Comparison of ENCODE assay signal across 22 cellular contexts in genomic region chr5:141740885-141741284, GRCh38. TPM values are rescaled to one million over a fixed set of nuclear protein-coding genes. Genes with fewer than 3 reads are reported as not detected.
DNase-seq lines count a peak whose midpoint lies in the region; ATAC-seq and TF ChIP-seq lines count a peak whose summit lies in the region.
"Had no signal": no experiment of that assay in that cellular context is flagged by ENCODE, and none has a peak within 500 bp of the region (broad histone marks: within the 10 kb centered on the region; RNA-seq: fewer than 3 reads in every experiment).

No MANE protein-coding gene starts in this region.

- H3K9me3 ChIP-seq in endodermal cell (ENCODE audit: control insufficient read depth, low read length) (no peaks in the 10 kb centered on the region), neuronal stem cell (replicated peaks in 1 of 2; ENCODE audit: control insufficient read depth in 2 of 2, insufficient read depth in 1 of 2, low read depth in 1 of 2, low read length in 2 of 2) (no peaks in the 10 kb centered on the region)
- no peaks in the 10 kb centered on the region for H3K9me3 ChIP-seq in CD4-positive, alpha-beta T cell (ENCODE audit: control insufficient read depth, low read length)
- H3K9me3 ChIP-seq: BLaER1 had no signal

- H3K9me3 Mint-ChIP-seq in endodermal cell = no peaks in the 10 kb centered on the region
- no peaks in the 10 kb centered on the region for H3K9me3 Mint-ChIP-seq in CD4-positive, alpha-beta T cell
- H3K9me3 Mint-ChIP-seq: CD8-positive, alpha-beta memory T cell had no signal

- WGBS in endodermal cell (ENCODE audit: insufficient coverage in 1 of 2, insufficient read length in 1 of 2), 2 experiments = 68 to 83% methylated on average over 5 to 6 of the region's 6 CpGs
- WGBS in neuronal stem cell (ENCODE audit: extremely low coverage in 2 of 2, insufficient read length in 2 of 2, insufficient replicate concordance in 1 of 2), 2 donors = no CpG with 5 or more reads among the region's 6 CpGs

- no peak for TF ChIP-seq CTCF in endodermal cell (conservative IDR thresholded peaks at IDR 0.05)
- TF ChIP-seq CTCF in CD4-positive, alpha-beta T cell (IDR thresholded peaks at IDR 0.05) = no peak

- peak; percentile 14 for DNase-seq in NCI-H146 (lab: John Stamatoyannopoulos, UW)
- no peak for DNase-seq in NCI-H146 treated with DMSO at 0.1 percent for 48 hours (lab: John Stamatoyannopoulos, UW; ENCODE audit: unreplicated experiment)
- peak; percentile 25 for DNase-seq in OCI-M1 (lab: John Stamatoyannopoulos, UW)
- peak; percentile 23 for DNase-seq in endodermal cell
- DNase-seq in neuronal stem cell (ENCODE audit: low spot score) = peak; percentile 53
- no peak for DNase-seq in CD4-positive, alpha-beta T cell
- DNase-seq in SW480 (ENCODE audit: low spot score) = no peak
- DNase-seq in NCI-H526 (lab: John Stamatoyannopoulos, UW) = no peak
- DNase-seq: CD4-positive, CD25-positive, alpha-beta regulatory T cell; CD8-positive, alpha-beta memory T cell; DMS 273 treated with DMSO at 0.1 percent for 48 hours; DMS79; EL; GDM1; GM23248; H7 had no signal

- H2AK5ac ChIP-seq in neuronal stem cell (ENCODE audit: low read depth, low read length) = no peak overlapping the region

- no peak overlapping the region for H3K4me3 ChIP-seq in endodermal cell (ENCODE audit: low read length)
- no peak overlapping the region for H3K4me3 ChIP-seq in neuronal stem cell (ENCODE audit: low read length in 2 of 2)
- H3K4me3 ChIP-seq: BLaER1, GM12878, GM23248 had no signal

- no peak overlapping the region for H4K8ac ChIP-seq in neuronal stem cell (ENCODE audit: low read depth, low read length)

- H2BK120ac ChIP-seq in neuronal stem cell (ENCODE audit: low read depth, low read length) = no peak overlapping the region

- H2AFZ ChIP-seq in neuronal stem cell (ENCODE audit: low read length) = no peak overlapping the region
- H2AFZ ChIP-seq: GM23248 had no signal

- no peak overlapping the region for H2BK12ac ChIP-seq in neuronal stem cell (ENCODE audit: low read length)

- no peaks in the 10 kb centered on the region for H3K27me3 ChIP-seq in endodermal cell (ENCODE audit: control insufficient read depth, insufficient read depth, low read length, poor library complexity, severe bottlenecking)
- H3K27me3 ChIP-seq in neuronal stem cell (ENCODE audit: control insufficient read depth in 3 of 3, insufficient read depth in 3 of 3, low read depth in 1 of 3, low read length in 3 of 3) = peaks cover 0 to 36% (median 0%) of the 10 kb centered on the region in 3 experiments
- H3K27me3 ChIP-seq in CD4-positive, alpha-beta T cell (ENCODE audit: control insufficient read depth, insufficient read depth, low read length) = peaks cover 28% of the 10 kb centered on the region
- H3K27me3 ChIP-seq: BLaER1 had no signal

- no peak overlapping the region for H3K27ac Mint-ChIP-seq in endodermal cell
- no peak overlapping the region for H3K27ac Mint-ChIP-seq in CD4-positive, alpha-beta T cell
- H3K27ac Mint-ChIP-seq: B cell; CD4-positive, CD25-positive, alpha-beta regulatory T cell had no signal

- ATAC-seq in CD4-positive, alpha-beta T cell (ENCODE audit: poor library complexity) = no peak
- ATAC-seq: GM12878, HCT116 had no signal

- no peak overlapping the region for H3K23ac ChIP-seq in neuronal stem cell (ENCODE audit: low read depth, low read length, poor library complexity)

- H2BK15ac ChIP-seq in neuronal stem cell (ENCODE audit: low read length) = no peak overlapping the region

- no peaks in the 10 kb centered on the region for H3K36me3 Mint-ChIP-seq in endodermal cell (ENCODE audit: low read depth)
- no peaks in the 10 kb centered on the region for H3K36me3 Mint-ChIP-seq in CD4-positive, alpha-beta T cell (ENCODE audit: low read depth)
- H3K36me3 Mint-ChIP-seq: CD4-positive, CD25-positive, alpha-beta regulatory T cell had no signal

- H3K36me3 ChIP-seq in endodermal cell (ENCODE audit: control insufficient read depth, insufficient read depth, low read length) (no peaks in the 10 kb centered on the region), neuronal stem cell (replicated peaks in 1 of 2; ENCODE audit: control insufficient read depth in 2 of 2, insufficient read depth in 2 of 2, low read length in 2 of 2) (no peaks in the 10 kb centered on the region)
- H3K36me3 ChIP-seq: BLaER1 had no signal

- no peak overlapping the region for H3K4me3 Mint-ChIP-seq in endodermal cell
- H3K4me3 Mint-ChIP-seq in CD4-positive, alpha-beta T cell = no peak overlapping the region
- H3K4me3 Mint-ChIP-seq: B cell; CD4-positive, CD25-positive, alpha-beta regulatory T cell; CD8-positive, alpha-beta memory T cell had no signal

- no peak overlapping the region for H2BK5ac ChIP-seq in neuronal stem cell (ENCODE audit: low read length)

- CTCF ChIA-PET in CD4-positive, alpha-beta T cell (lab: Charles Lee) = no interaction called here

- intact Hi-C loops in CD4-positive, alpha-beta T cell (cut with DNase I, micrococcal nuclease) = no loop called here

- H3K27me3 Mint-ChIP-seq in endodermal cell (ENCODE audit: insufficient read depth) = peaks cover 3% of the 10 kb centered on the region
- peaks cover 85% of the 10 kb centered on the region for H3K27me3 Mint-ChIP-seq in CD4-positive, alpha-beta T cell

- no peak overlapping the region for H3K4ac ChIP-seq in neuronal stem cell (ENCODE audit: low read length)

- H3K9ac ChIP-seq in endodermal cell (ENCODE audit: extremely low read depth, low read length, poor library complexity, severe bottlenecking) (no peak overlapping the region), neuronal stem cell (ENCODE audit: low read depth, low read length, poor library complexity) (peak overlapping the region; percentile 4)
- H3K9ac ChIP-seq: BLaER1, GM23248 had no signal

- H3K4me2 ChIP-seq in neuronal stem cell (ENCODE audit: insufficient read depth, low read length, poor library complexity, severe bottlenecking) = no peak overlapping the region
- H3K4me2 ChIP-seq: BLaER1 had no signal

- H3K4me1 Mint-ChIP-seq in endodermal cell = peaks cover 3% of the 10 kb centered on the region
- no peaks in the 10 kb centered on the region for H3K4me1 Mint-ChIP-seq in CD4-positive, alpha-beta T cell (ENCODE audit: low read depth)
- H3K4me1 Mint-ChIP-seq: B cell; CD4-positive, CD25-positive, alpha-beta regulatory T cell; CD8-positive, alpha-beta memory T cell had no signal

- no peak overlapping the region for H4K91ac ChIP-seq in neuronal stem cell (ENCODE audit: low read depth, low read length, poor library complexity)

- no peak overlapping the region for H3K27ac ChIP-seq in endodermal cell (ENCODE audit: low read depth, low read length)
- H3K27ac ChIP-seq in neuronal stem cell (replicated peaks; ENCODE audit: low read length) = peak overlapping the region; percentile 60
- no peak overlapping the region for H3K27ac ChIP-seq in CD4-positive, alpha-beta T cell (ENCODE audit: low read depth, low read length)
- H3K27ac ChIP-seq: 22Rv1, BLaER1, C4-2B, GM23248 had no signal

- POLR2A ChIA-PET in CD4-positive, alpha-beta T cell (lab: Charles Lee) = no interaction called here

- H3K4me1 ChIP-seq in endodermal cell (ENCODE audit: control insufficient read depth, insufficient read depth, low read length) (no peaks in the 10 kb centered on the region), neuronal stem cell (ENCODE audit: control insufficient read depth in 2 of 2, insufficient read depth in 1 of 2, low read depth in 1 of 2, low read length in 2 of 2) (peaks cover 19 to 22% of the 10 kb centered on the region in 2 donors)
- H3K4me1 ChIP-seq: BLaER1 had no signal

- no peaks in the 10 kb centered on the region for H3K79me1 ChIP-seq in neuronal stem cell (ENCODE audit: low read depth, low read length)

- no peak overlapping the region for H3K18ac ChIP-seq in neuronal stem cell (ENCODE audit: low read length)

- no peak overlapping the region for H3K14ac ChIP-seq in neuronal stem cell (ENCODE audit: low read length)

RNA-seq across cellular contexts. Expression of gene ARAP3, which starts 58.9 kb away (rescaled TPM):
- 10 to 100 TPM; 32.5 to 41.3 TPM for total RNA-seq in endodermal cell
- 29.7 TPM for polyA plus RNA-seq in endodermal cell (2013, experiment 1 of 2)
- 27.0 TPM for polyA plus RNA-seq in endodermal cell (2013, experiment 2 of 2)
- polyA plus RNA-seq in neuronal stem cell (2013, experiment 1 of 2) = 19.7 TPM
- polyA plus RNA-seq in neuronal stem cell (2013, experiment 2 of 2) = 19.5 TPM
- under 1 TPM; 0.30 to 0.31 TPM for total RNA-seq in CD4-positive, alpha-beta T cell

Comparison
In these comparisons a context has a peak if more than half of its experiments do, and no peak if none do; other contexts are left out.
1. DNase-seq: peak in NCI-H146 (single experiment), OCI-M1 (single experiment), endodermal cell (single experiment) and neuronal stem cell (single experiment); none in NCI-H146 treated with DMSO at 0.1 percent for 48 hours (single experiment), CD4-positive, alpha-beta T cell (0 of 10), SW480 (single experiment) and NCI-H526 (0 of 2).
2. RNA of gene ARAP3, which starts 58.9 kb away (total RNA-seq): 32.5 to 41.3 TPM in endodermal cell; 0.30 to 0.31 TPM in CD4-positive, alpha-beta T cell; every median in the first group is over 10 times any median in the second.